In genomic region chr1:3097861-3098260, GRCh38 we compare ENCODE assay signal across 25 cellular contexts. TPM values are rescaled to one million over a fixed set of nuclear protein-coding genes. Genes with fewer than 3 reads are reported as not detected.
"Had no signal": no experiment of that assay in that cellular context is flagged by ENCODE, and none has a peak within 500 bp of the region (broad histone marks: within the 10 kb centered on the region; RNA-seq: fewer than 3 reads in every experiment).

No MANE protein-coding gene starts in this region.

- H3K4me1 ChIP-seq: esophagus squamous epithelium, parathyroid adenoma, sigmoid colon, vagina had no signal

- H3K9me3 ChIP-seq: esophagus squamous epithelium, mucosa of descending colon, sigmoid colon, stomach, thyroid gland, vagina had no signal

- H3K27me3 ChIP-seq: hepatocyte, thyroid gland, vagina had no signal

- H3K4me3 ChIP-seq: coronary artery, esophagus squamous epithelium, hepatocyte, mucosa of descending colon, sigmoid colon, stomach, thyroid gland, vagina had no signal

- FAIRE-seq: endometrium, kidney had no signal

- H3K27ac ChIP-seq: coronary artery, esophagus squamous epithelium, hepatocyte, parathyroid adenoma, sigmoid colon, stomach, thyroid gland, vagina had no signal

- H3K36me3 ChIP-seq: esophagus squamous epithelium, sigmoid colon, stomach, thyroid gland, vagina had no signal

- DNase-seq: dermis blood vessel endothelial cell; effector memory CD4-positive, alpha-beta T cell; erythroblast; esophagus squamous epithelium; foreskin melanocyte; kidney; left colon; mesenchymal stem cell; mucosa of descending colon; naive B cell; sigmoid colon; stimulated activated CD4-positive, alpha-beta T cell treated with anti-CD3 and anti-CD28 coated beads, Interleukin-2, amount 100 ng/mL, for 24 hours; stimulated activated CD4-positive, alpha-beta T cell treated with anti-CD3 and anti-CD28 coated beads, Interleukin-4, amount 100 ng/mL, for 24 hours; stimulated activated naive CD4-positive, alpha-beta T cell treated with Interleukin-2 at 50 U/mL for 16 hours; stomach; trophoblast cell had no signal

- ATAC-seq: left colon; mucosa of descending colon; natural killer cell treated with Interleukin-12 subunit alpha and Interleukin-12 subunit beta and Interleukin-15 and Interleukin-18, amount 100 ng/mL, for 72 hours; stimulated activated effector memory CD8-positive, alpha-beta T cell treated with anti-CD3 and anti-CD28 coated beads, Interleukin-12 subunit alpha, Interleukin-12 subunit beta, amount 100 ng/mL, for 72 hours had no signal

RNA-seq across cellular contexts. Expression of gene PRDM16, which starts 28.9 kb away (rescaled TPM):
- total RNA-seq: dermis blood vessel endothelial cell; lung microvascular endothelial cell; natural killer cell treated with Interleukin-12 subunit alpha and Interleukin-12 subunit beta and Interleukin-15 and Interleukin-18, amount 100 ng/mL, for 72 hours had no signal
